ENCODE assay signal across 1 cellular context in the genomic region with DNA sequence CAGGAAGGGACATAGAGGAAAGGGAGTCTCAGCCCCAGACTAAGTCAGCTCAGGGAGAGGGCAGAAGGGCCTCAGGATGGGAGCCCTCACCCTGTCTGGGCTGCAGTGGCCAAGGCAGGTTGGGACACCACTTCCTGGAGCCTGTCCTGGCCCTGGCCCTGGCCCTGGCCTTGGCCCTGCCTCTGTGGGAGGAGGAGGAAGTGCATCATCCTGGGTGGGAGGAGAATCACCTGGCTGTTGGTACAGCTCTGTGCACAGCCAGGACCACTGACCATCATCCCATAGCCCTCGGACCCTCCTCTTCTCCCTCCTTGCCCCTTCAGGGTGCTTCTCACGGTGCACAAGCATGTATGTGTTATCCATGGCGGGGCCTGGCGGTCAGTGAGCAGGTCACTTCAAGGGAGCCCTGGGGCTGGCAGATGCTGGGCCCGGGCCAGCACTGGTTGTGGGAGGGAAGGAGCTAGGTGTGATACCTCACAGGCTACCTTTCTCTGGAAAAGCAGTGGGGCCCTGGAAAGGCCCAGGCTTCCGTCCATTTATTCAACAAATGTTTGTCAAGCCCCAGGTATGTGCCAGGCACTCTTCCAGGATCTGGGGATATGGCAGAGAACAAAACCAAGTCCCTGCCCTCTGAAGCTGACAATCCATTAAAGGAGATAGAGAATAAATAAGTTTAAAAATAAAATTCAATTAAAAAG.
A peak's percentile ranks its signal among the peaks of the same experiment; 100 is the strongest.
TF ChIP-seq lines count a peak whose summit lies in the region.

No MANE protein-coding gene starts in this region.

TF ChIP-seq in HepG2, 621 proteins besides CTCF, POLR2A, EP300 and RAD21 (continued from another document and continues in another):
- TF ChIP-seq, protein P1, sequence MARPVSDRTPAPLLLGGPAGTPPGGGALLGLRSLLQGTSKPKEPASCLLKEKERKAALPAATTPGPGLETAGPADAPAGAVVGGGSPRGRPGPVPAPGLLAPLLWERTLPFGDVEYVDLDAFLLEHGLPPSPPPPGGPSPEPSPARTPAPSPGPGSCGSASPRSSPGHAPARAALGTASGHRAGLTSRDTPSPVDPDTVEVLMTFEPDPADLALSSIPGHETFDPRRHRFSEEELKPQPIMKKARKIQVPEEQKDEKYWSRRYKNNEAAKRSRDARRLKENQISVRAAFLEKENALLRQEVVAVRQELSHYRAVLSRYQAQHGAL (CRISPR knock-in tag; IDR thresholded peaks at IDR 0.05; ENCODE audit: not compliant biosample characterization) = no peak
- TF ChIP-seq HCFC1 (IDR thresholded peaks at IDR 0.05; ENCODE audit: low read depth, low read length) = no peak
- no peak; the same call in 1 of the 2 replicates for TF ChIP-seq CBX5 (CRISPR knock-in tag; IDR thresholded peaks at IDR 0.05; ENCODE audit: borderline replicate concordance)
- no peak; the same call in 1 of the 2 replicates for TF ChIP-seq POLR2G (IDR thresholded peaks at IDR 0.05; ENCODE audit: low read depth, low read length)
- no peak for TF ChIP-seq SRSF9 (IDR thresholded peaks at IDR 0.05; ENCODE audit: borderline replicate concordance, insufficient read depth, low read depth, low read length, poor library complexity, severe bottlenecking)
- no peak for TF ChIP-seq CBFB (CRISPR knock-in tag; IDR thresholded peaks at IDR 0.05)
- no peak for TF ChIP-seq GTF2F1 (IDR thresholded peaks at IDR 0.05; ENCODE audit: low read length)
- no peak for TF ChIP-seq ZNF350 (CRISPR knock-in tag; IDR thresholded peaks at IDR 0.05; ENCODE audit: borderline replicate concordance, low read depth)
- no peak for TF ChIP-seq SIN3B (IDR thresholded peaks at IDR 0.05; ENCODE audit: low read length)
- TF ChIP-seq, protein P2, sequence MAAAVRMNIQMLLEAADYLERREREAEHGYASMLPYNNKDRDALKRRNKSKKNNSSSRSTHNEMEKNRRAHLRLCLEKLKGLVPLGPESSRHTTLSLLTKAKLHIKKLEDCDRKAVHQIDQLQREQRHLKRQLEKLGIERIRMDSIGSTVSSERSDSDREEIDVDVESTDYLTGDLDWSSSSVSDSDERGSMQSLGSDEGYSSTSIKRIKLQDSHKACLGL (CRISPR knock-in tag; IDR thresholded peaks at IDR 0.05) = no peak
- TF ChIP-seq ZBTB21 (CRISPR knock-in tag; IDR thresholded peaks at IDR 0.05) = no peak
- no peak for TF ChIP-seq FOXJ3 (CRISPR knock-in tag; IDR thresholded peaks at IDR 0.05; ENCODE audit: borderline replicate concordance)
- TF ChIP-seq EED (CRISPR knock-in tag; IDR thresholded peaks at IDR 0.05) = 0 out of 2 replicates have a peak, but pooled peaks have one; percentile 61
- 0 out of 2 replicates have a peak, but pooled peaks have one; percentile 47 for TF ChIP-seq ZNF354B (CRISPR knock-in tag; IDR thresholded peaks at IDR 0.05)
- no peak for TF ChIP-seq MTA3 (CRISPR knock-in tag; IDR thresholded peaks at IDR 0.05)
- TF ChIP-seq ZFP36 (IDR thresholded peaks at IDR 0.05; ENCODE audit: borderline replicate concordance, low read depth, low read length, partially characterized antibody) = no peak
- TF ChIP-seq MED1 (CRISPR knock-in tag; IDR thresholded peaks at IDR 0.05) = peak; percentile 81
- TF ChIP-seq CAMTA2 (CRISPR knock-in tag; IDR thresholded peaks at IDR 0.05; ENCODE audit: borderline replicate concordance) = no peak
- TF ChIP-seq ZNF629 (CRISPR knock-in tag; conservative IDR thresholded peaks at IDR 0.05) = no peak
- 0 out of 2 replicates have a peak, but pooled peaks have one; percentile 14 for TF ChIP-seq NCOR1 (IDR thresholded peaks at IDR 0.05; ENCODE audit: borderline replicate concordance, low read length)
- TF ChIP-seq, protein P3, sequence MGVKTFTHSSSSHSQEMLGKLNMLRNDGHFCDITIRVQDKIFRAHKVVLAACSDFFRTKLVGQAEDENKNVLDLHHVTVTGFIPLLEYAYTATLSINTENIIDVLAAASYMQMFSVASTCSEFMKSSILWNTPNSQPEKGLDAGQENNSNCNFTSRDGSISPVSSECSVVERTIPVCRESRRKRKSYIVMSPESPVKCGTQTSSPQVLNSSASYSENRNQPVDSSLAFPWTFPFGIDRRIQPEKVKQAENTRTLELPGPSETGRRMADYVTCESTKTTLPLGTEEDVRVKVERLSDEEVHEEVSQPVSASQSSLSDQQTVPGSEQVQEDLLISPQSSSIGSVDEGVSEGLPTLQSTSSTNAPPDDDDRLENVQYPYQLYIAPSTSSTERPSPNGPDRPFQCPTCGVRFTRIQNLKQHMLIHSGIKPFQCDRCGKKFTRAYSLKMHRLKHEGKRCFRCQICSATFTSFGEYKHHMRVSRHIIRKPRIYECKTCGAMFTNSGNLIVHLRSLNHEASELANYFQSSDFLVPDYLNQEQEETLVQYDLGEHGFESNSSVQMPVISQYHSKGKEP (CRISPR knock-in tag; IDR thresholded peaks at IDR 0.05) = no peak
- no peak for TF ChIP-seq ZNF143 (CRISPR knock-in tag; IDR thresholded peaks at IDR 0.05)
- TF ChIP-seq, protein P4, sequence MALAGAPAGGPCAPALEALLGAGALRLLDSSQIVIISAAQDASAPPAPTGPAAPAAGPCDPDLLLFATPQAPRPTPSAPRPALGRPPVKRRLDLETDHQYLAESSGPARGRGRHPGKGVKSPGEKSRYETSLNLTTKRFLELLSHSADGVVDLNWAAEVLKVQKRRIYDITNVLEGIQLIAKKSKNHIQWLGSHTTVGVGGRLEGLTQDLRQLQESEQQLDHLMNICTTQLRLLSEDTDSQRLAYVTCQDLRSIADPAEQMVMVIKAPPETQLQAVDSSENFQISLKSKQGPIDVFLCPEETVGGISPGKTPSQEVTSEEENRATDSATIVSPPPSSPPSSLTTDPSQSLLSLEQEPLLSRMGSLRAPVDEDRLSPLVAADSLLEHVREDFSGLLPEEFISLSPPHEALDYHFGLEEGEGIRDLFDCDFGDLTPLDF (CRISPR knock-in tag; IDR thresholded peaks at IDR 0.05) = no peak
- no peak for TF ChIP-seq ZFP41 (CRISPR knock-in tag; IDR thresholded peaks at IDR 0.05; ENCODE audit: borderline replicate concordance)
- TF ChIP-seq, protein P5, sequence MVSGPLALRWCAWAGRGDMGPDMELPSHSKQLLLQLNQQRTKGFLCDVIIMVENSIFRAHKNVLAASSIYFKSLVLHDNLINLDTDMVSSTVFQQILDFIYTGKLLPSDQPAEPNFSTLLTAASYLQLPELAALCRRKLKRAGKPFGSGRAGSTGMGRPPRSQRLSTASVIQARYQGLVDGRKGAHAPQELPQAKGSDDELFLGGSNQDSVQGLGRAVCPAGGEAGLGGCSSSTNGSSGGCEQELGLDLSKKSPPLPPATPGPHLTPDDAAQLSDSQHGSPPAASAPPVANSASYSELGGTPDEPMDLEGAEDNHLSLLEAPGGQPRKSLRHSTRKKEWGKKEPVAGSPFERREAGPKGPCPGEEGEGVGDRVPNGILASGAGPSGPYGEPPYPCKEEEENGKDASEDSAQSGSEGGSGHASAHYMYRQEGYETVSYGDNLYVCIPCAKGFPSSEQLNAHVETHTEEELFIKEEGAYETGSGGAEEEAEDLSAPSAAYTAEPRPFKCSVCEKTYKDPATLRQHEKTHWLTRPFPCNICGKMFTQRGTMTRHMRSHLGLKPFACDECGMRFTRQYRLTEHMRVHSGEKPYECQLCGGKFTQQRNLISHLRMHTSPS (CRISPR knock-in tag; IDR thresholded peaks at IDR 0.05; ENCODE audit: low read depth) = peak; percentile 56; the same call in 1 of the 2 replicates
- TF ChIP-seq, protein P6, sequence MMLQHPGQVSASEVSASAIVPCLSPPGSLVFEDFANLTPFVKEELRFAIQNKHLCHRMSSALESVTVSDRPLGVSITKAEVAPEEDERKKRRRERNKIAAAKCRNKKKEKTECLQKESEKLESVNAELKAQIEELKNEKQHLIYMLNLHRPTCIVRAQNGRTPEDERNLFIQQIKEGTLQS (CRISPR knock-in tag; IDR thresholded peaks at IDR 0.05) = no peak
- TF ChIP-seq, protein P7, sequence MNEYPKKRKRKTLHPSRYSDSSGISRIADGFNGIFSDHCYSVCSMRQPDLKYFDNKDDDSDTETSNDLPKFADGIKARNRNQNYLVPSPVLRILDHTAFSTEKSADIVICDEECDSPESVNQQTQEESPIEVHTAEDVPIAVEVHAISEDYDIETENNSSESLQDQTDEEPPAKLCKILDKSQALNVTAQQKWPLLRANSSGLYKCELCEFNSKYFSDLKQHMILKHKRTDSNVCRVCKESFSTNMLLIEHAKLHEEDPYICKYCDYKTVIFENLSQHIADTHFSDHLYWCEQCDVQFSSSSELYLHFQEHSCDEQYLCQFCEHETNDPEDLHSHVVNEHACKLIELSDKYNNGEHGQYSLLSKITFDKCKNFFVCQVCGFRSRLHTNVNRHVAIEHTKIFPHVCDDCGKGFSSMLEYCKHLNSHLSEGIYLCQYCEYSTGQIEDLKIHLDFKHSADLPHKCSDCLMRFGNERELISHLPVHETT (CRISPR knock-in tag; conservative IDR thresholded peaks at IDR 0.05) = no peak
- no peak for TF ChIP-seq TCF7L2 (IDR thresholded peaks at IDR 0.05; ENCODE audit: low read depth, low read length)
- TF ChIP-seq SPEN (CRISPR knock-in tag; IDR thresholded peaks at IDR 0.05; ENCODE audit: low read depth) = peak; percentile 70; the same call in 1 of the 2 replicates
- no peak for TF ChIP-seq SP140L (CRISPR knock-in tag; IDR thresholded peaks at IDR 0.05; ENCODE audit: borderline replicate concordance)
- TF ChIP-seq, protein P8, sequence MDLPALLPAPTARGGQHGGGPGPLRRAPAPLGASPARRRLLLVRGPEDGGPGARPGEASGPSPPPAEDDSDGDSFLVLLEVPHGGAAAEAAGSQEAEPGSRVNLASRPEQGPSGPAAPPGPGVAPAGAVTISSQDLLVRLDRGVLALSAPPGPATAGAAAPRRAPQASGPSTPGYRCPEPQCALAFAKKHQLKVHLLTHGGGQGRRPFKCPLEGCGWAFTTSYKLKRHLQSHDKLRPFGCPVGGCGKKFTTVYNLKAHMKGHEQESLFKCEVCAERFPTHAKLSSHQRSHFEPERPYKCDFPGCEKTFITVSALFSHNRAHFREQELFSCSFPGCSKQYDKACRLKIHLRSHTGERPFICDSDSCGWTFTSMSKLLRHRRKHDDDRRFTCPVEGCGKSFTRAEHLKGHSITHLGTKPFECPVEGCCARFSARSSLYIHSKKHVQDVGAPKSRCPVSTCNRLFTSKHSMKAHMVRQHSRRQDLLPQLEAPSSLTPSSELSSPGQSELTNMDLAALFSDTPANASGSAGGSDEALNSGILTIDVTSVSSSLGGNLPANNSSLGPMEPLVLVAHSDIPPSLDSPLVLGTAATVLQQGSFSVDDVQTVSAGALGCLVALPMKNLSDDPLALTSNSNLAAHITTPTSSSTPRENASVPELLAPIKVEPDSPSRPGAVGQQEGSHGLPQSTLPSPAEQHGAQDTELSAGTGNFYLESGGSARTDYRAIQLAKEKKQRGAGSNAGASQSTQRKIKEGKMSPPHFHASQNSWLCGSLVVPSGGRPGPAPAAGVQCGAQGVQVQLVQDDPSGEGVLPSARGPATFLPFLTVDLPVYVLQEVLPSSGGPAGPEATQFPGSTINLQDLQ (CRISPR knock-in tag; IDR thresholded peaks at IDR 0.05) = no peak
- no peak for TF ChIP-seq U2AF2 (IDR thresholded peaks at IDR 0.05; ENCODE audit: low read depth, low read length)
- TF ChIP-seq AGO1 (IDR thresholded peaks at IDR 0.05; ENCODE audit: low read depth, low read length, poor library complexity, severe bottlenecking) = no peak
- TF ChIP-seq, protein P9, sequence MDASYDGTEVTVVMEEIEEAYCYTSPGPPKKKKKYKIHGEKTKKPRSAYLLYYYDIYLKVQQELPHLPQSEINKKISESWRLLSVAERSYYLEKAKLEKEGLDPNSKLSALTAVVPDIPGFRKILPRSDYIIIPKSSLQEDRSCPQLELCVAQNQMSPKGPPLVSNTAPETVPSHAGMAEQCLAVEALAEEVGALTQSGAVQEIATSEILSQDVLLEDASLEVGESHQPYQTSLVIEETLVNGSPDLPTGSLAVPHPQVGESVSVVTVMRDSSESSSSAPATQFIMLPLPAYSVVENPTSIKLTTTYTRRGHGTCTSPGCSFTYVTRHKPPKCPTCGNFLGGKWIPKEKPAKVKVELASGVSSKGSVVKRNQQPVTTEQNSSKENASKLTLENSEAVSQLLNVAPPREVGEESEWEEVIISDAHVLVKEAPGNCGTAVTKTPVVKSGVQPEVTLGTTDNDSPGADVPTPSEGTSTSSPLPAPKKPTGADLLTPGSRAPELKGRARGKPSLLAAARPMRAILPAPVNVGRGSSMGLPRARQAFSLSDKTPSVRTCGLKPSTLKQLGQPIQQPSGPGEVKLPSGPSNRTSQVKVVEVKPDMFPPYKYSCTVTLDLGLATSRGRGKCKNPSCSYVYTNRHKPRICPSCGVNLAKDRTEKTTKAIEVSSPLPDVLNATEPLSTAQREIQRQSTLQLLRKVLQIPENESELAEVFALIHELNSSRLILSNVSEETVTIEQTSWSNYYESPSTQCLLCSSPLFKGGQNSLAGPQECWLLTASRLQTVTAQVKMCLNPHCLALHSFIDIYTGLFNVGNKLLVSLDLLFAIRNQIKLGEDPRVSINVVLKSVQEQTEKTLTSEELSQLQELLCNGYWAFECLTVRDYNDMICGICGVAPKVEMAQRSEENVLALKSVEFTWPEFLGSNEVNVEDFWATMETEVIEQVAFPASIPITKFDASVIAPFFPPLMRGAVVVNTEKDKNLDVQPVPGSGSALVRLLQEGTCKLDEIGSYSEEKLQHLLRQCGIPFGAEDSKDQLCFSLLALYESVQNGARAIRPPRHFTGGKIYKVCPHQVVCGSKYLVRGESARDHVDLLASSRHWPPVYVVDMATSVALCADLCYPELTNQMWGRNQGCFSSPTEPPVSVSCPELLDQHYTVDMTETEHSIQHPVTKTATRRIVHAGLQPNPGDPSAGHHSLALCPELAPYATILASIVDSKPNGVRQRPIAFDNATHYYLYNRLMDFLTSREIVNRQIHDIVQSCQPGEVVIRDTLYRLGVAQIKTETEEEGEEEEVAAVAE (CRISPR knock-in tag; IDR thresholded peaks at IDR 0.05; ENCODE audit: borderline replicate concordance) = no peak
- TF ChIP-seq, protein P10, sequence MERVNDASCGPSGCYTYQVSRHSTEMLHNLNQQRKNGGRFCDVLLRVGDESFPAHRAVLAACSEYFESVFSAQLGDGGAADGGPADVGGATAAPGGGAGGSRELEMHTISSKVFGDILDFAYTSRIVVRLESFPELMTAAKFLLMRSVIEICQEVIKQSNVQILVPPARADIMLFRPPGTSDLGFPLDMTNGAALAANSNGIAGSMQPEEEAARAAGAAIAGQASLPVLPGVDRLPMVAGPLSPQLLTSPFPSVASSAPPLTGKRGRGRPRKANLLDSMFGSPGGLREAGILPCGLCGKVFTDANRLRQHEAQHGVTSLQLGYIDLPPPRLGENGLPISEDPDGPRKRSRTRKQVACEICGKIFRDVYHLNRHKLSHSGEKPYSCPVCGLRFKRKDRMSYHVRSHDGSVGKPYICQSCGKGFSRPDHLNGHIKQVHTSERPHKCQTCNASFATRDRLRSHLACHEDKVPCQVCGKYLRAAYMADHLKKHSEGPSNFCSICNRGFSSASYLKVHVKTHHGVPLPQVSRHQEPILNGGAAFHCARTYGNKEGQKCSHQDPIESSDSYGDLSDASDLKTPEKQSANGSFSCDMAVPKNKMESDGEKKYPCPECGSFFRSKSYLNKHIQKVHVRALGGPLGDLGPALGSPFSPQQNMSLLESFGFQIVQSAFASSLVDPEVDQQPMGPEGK (CRISPR knock-in tag; IDR thresholded peaks at IDR 0.05) = peak; percentile 18; the same call in 1 of the 2 replicates
- TF ChIP-seq HDAC6 (IDR thresholded peaks at IDR 0.05; ENCODE audit: low read depth, low read length) = no peak
- TF ChIP-seq ZNF563 (CRISPR knock-in tag; IDR thresholded peaks at IDR 0.05) = no peak
- TF ChIP-seq PLRG1 (conservative IDR thresholded peaks at IDR 0.05) = no peak
- no peak for TF ChIP-seq ZFP62 (CRISPR knock-in tag; IDR thresholded peaks at IDR 0.05)
